In genomic region chr3:57100046-57100695, GRCh38 we compare ENCODE assay signal across 8 cellular contexts. TPM values are rescaled to one million over a fixed set of nuclear protein-coding genes. Genes with fewer than 3 reads are reported as not detected.
DNase-seq lines count a peak whose midpoint lies in the region; ATAC-seq and TF ChIP-seq lines count a peak whose summit lies in the region.

No MANE protein-coding gene starts in this region.

- H3K14ac ChIP-seq in trophoblast cell (ENCODE audit: low read length) = no peak overlapping the region

- no peak overlapping the region for H3K9ac ChIP-seq in SK-N-MC (ENCODE audit: insufficient read length)
- no peak overlapping the region for H3K9ac ChIP-seq in trophoblast cell (ENCODE audit: low read length)

- no peak overlapping the region for H4K12ac ChIP-seq in trophoblast cell (ENCODE audit: low read depth, low read length)

- peak; percentile 65 for ATAC-seq in Right ventricle myocardium inferior
- no peak for ATAC-seq in GM18858 (IDR thresholded peaks at IDR 0.05; ENCODE audit: unreplicated experiment)

- no peak overlapping the region for H3K4me2 ChIP-seq in trophoblast cell (ENCODE audit: low read length)

- H3K18ac ChIP-seq in trophoblast cell (ENCODE audit: low read length) = no peak overlapping the region

- intact Hi-C loops in Right ventricle myocardium inferior (cut with DNase I) = loop anchor here (2.0 to 5.0 kb wide), 2 partner anchors 67 to 127 kb away; partner anchors contain the start of genes APPL1 and IL17RD
- intact Hi-C loops in cardiac septum (cut with DNase I) = loop anchor here (2.0 kb wide), 1 partner anchor 71 kb away; no protein-coding TSS in a partner anchor

- no peak overlapping the region for H4K91ac ChIP-seq in trophoblast cell (ENCODE audit: low read depth, low read length)

- H3K4me3 ChIP-seq in SK-N-MC (peak overlapping the region; percentile 33; the same call in 1 of the 2 replicates), trophoblast cell (ENCODE audit: low read depth, low read length) (no peak overlapping the region)

- peak; percentile 82 for TF ChIP-seq CTCF in LNCAP (IDR thresholded peaks at IDR 0.05)

- H2AFZ ChIP-seq in trophoblast cell (ENCODE audit: insufficient read depth, low read length, poor library complexity) = no peak overlapping the region

- no peaks in the 10 kb centered on the region for H3K79me1 ChIP-seq in trophoblast cell (ENCODE audit: low read length)

- no peaks in the 10 kb centered on the region for H3K36me3 ChIP-seq in SK-N-MC (ENCODE audit: insufficient read depth, low read length)
- peaks cover 2% of the 10 kb centered on the region in 2 experiments for H3K36me3 ChIP-seq in trophoblast cell (ENCODE audit: control insufficient read depth in 1 of 2, insufficient read depth in 2 of 2, low read length in 2 of 2)

- no peaks in the 10 kb centered on the region for H3K79me2 ChIP-seq in trophoblast cell (ENCODE audit: control insufficient read depth, insufficient read depth, low read length, poor library complexity)

- no peak overlapping the region for H3K4ac ChIP-seq in trophoblast cell (ENCODE audit: low read depth, low read length)

- H3K4me1 ChIP-seq in trophoblast cell (ENCODE audit: control insufficient read depth in 1 of 2, insufficient read depth in 2 of 2, low read length in 2 of 2) = no peaks in the 10 kb centered on the region

- no peak overlapping the region for H4K8ac ChIP-seq in trophoblast cell (ENCODE audit: low read depth, low read length)

- no peak overlapping the region for H2BK5ac ChIP-seq in trophoblast cell (ENCODE audit: low read depth, low read length, poor library complexity)

- H3K23ac ChIP-seq in trophoblast cell (ENCODE audit: low read length) = no peak overlapping the region

- H3K27ac ChIP-seq in SK-N-MC (no peak overlapping the region), trophoblast cell (ENCODE audit: low read depth, low read length) (no peak overlapping the region)

- WGBS in trophoblast cell (ENCODE audit: extremely low coverage, insufficient coverage, insufficient read length) = no CpG with 5 or more reads among the region's 7 CpGs

- DNase-seq in Right ventricle myocardium inferior (ENCODE audit: missing footprints) (no peak), cardiac septum (ENCODE audit: low spot score) (no peak), SK-N-MC (ENCODE audit: low read depth, low spot score) (no peak), glomerular endothelial cell (ENCODE audit: extremely low read depth, low read depth, low spot score) (peak; percentile 58), trophoblast cell (peak; percentile 74 to 89)
- peak; percentile 44 for DNase-seq in activated naive CD4-positive, alpha-beta T cell treated with Interleukin-2 at 50 U/mL for 16 hours

- H3K9me3 ChIP-seq in SK-N-MC (ENCODE audit: low read depth, low read length) (no peaks in the 10 kb centered on the region), trophoblast cell (ENCODE audit: insufficient read depth, low read depth, low read length) (no peaks in the 10 kb centered on the region)

- H2BK12ac ChIP-seq in trophoblast cell (ENCODE audit: low read length) = no peak overlapping the region

- H2BK120ac ChIP-seq in trophoblast cell (ENCODE audit: insufficient read depth, low read length, poor library complexity) = no peak overlapping the region

- H3K27me3 ChIP-seq in trophoblast cell (ENCODE audit: insufficient read depth, low read length) = no peaks in the 10 kb centered on the region

- H2AK5ac ChIP-seq in trophoblast cell (ENCODE audit: low read length) = no peak overlapping the region

RNA-seq across cellular contexts. Expression of gene SPATA12, which starts 39.7 kb away (rescaled TPM):
- total RNA-seq in Right ventricle myocardium inferior = not detected
- not detected for total RNA-seq in cardiac septum
- 0.15 and 0.18 TPM in 2 replicates for total RNA-seq in glomerular endothelial cell
- 0.05 and 0.07 TPM in 2 replicates for polyA plus RNA-seq in trophoblast cell (2013)

Comparison
In these comparisons a context has a peak if more than half of its experiments do, and no peak if none do; other contexts are left out.
1. DNase-seq: peak in activated naive CD4-positive, alpha-beta T cell treated with Interleukin-2 at 50 U/mL for 16 hours (single experiment), glomerular endothelial cell (single experiment) and trophoblast cell (2 of 2); none in Right ventricle myocardium inferior (single experiment), cardiac septum (single experiment) and SK-N-MC (single experiment).